Comparison of ENCODE assay signal across 8 cellular contexts in the genomic region with DNA sequence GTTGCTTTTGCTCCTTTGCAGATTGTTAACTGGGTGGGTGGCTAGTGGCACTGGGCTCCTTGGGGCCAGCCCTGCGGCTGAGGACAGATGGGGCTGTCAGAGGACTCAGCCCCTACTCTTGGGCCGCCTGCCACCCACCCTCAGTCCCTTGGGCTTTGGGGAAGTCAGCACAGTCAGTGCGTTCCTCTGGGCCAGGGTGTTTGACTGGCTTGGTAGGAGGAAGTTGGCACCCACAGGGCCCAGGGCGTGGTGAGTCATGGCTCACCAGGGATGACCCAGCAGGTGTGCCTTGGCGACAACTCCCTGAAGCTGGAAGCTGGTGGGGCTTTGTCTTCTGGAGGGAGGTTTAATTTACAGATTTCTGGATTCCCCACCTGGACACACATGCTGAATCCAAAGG. TPM values are rescaled to one million over a fixed set of nuclear protein-coding genes. Genes with fewer than 3 reads are reported as not detected.
DNase-seq lines count a peak whose midpoint lies in the region; ATAC-seq, FAIRE-seq and TF ChIP-seq lines count a peak whose summit lies in the region.

No MANE protein-coding gene starts in this region.

- H3K56ac ChIP-seq in mesendoderm (ENCODE audit: low read length), result no peak overlapping the region

- H3K23ac ChIP-seq in mesendoderm (ENCODE audit: low read length), result no peak overlapping the region

- H2BK15ac ChIP-seq in mesendoderm (replicated peaks; ENCODE audit: low read depth), result no peak overlapping the region

- no peak overlapping the region for H2AK5ac ChIP-seq in mesendoderm (ENCODE audit: low read length)

- H3K4me2 ChIP-seq in mesendoderm (ENCODE audit: low read length), result no peak overlapping the region

- TF ChIP-seq CTCF in chondrocyte (IDR thresholded peaks at IDR 0.05) (no peak), pancreas (IDR thresholded peaks at IDR 0.05) (no peak)

- H3K27ac ChIP-seq in pancreas, result no peak overlapping the region
- H3K27ac ChIP-seq in mesendoderm (ENCODE audit: low read depth, low read length), result no peak overlapping the region

- POLR2A ChIA-PET in HEK293T (lab: Yijun Ruan, JAX), result no interaction called here

- peaks cover 57% of the 10 kb centered on the region for H3K79me2 ChIP-seq in mesendoderm (ENCODE audit: control insufficient read depth, insufficient read depth, low read length)

- no peak for FAIRE-seq in pancreas (lab: Jason Lieb, UNC)

- WGBS in pancreas, 2 donors, result 72% methylated on average over 5 of the region's 5 CpGs
- no CpG with 5 or more reads among the region's 5 CpGs for WGBS in mesendoderm (ENCODE audit: extremely low coverage, insufficient coverage, low lambda C conversion rate)

- no peak overlapping the region for H3K4ac ChIP-seq in mesendoderm (ENCODE audit: low read depth, low read length)

- H3K79me1 ChIP-seq in mesendoderm (ENCODE audit: low read length), result peaks cover 37% of the 10 kb centered on the region

- H3K4me3 ChIP-seq in pancreas (no peak overlapping the region), mesendoderm (ENCODE audit: low read length) (no peak overlapping the region)

- no peak overlapping the region for H4K8ac ChIP-seq in mesendoderm (ENCODE audit: low read depth, low read length)

- H3K4me3 Mint-ChIP-seq in chondrocyte (ENCODE audit: unreplicated experiment), result no peak overlapping the region

- H3K9me3 ChIP-seq in pancreas, result no peaks in the 10 kb centered on the region

- intact Hi-C loops in pancreas (cut with DNase I), result no loop called here

- H2BK5ac ChIP-seq in mesendoderm (ENCODE audit: low read length), result no peak overlapping the region

- H3K27me3 ChIP-seq in pancreas, result no peaks in the 10 kb centered on the region
- no peaks in the 10 kb centered on the region for H3K27me3 ChIP-seq in mesendoderm (ENCODE audit: insufficient read depth, low read length, poor library complexity)

- H4K5ac ChIP-seq in mesendoderm (ENCODE audit: low read length), result no peak overlapping the region

- no peak overlapping the region for H3K9ac ChIP-seq in mesendoderm (ENCODE audit: low read length)

- no peaks in the 10 kb centered on the region for H3K27me3 Mint-ChIP-seq in chondrocyte (ENCODE audit: low read depth)

- H3K36me3 ChIP-seq in pancreas, result no peaks in the 10 kb centered on the region
- peaks cover 6% of the 10 kb centered on the region for H3K36me3 ChIP-seq in mesendoderm (ENCODE audit: control insufficient read depth, insufficient read depth, low read length)

- no peak overlapping the region for H2BK120ac ChIP-seq in mesendoderm (ENCODE audit: low read depth, low read length)

- DNase-seq in GDM1 (lab: John Stamatoyannopoulos, UW) (peak; percentile 32), Kasumi-1 (lab: John Stamatoyannopoulos, UW) (peak; percentile 3 to 6), chondrocyte (ENCODE audit: low spot score) (no peak), pancreas (peak; percentile 52 to 76 (median 72)), HEK293T (ENCODE audit: extremely low spot score) (no peak), mesendoderm (no peak), AG08396 (ENCODE audit: low spot score) (no peak)

- peak; percentile 77 to 92 (median 85) for ATAC-seq in pancreas
- no peak for ATAC-seq in GM18517 (IDR thresholded peaks at IDR 0.05; ENCODE audit: unreplicated experiment)

- peaks cover 8% of the 10 kb centered on the region for H3K36me3 Mint-ChIP-seq in chondrocyte (ENCODE audit: low read depth)

- peak overlapping the region; percentile 45 for H3K27ac Mint-ChIP-seq in chondrocyte (ENCODE audit: unreplicated experiment)

- peaks cover 45% of the 10 kb centered on the region for H3K4me1 Mint-ChIP-seq in chondrocyte (ENCODE audit: low read depth)

- CTCF ChIA-PET in HEK293T (lab: Yijun Ruan, JAX), result no interaction called here

- H3K18ac ChIP-seq in mesendoderm (ENCODE audit: low read length), result no peak overlapping the region

- H3K9me3 Mint-ChIP-seq in chondrocyte (ENCODE audit: low read depth), result no peaks in the 10 kb centered on the region

- peaks cover 0 to 9% (median 0%) of the 10 kb centered on the region in 3 donors for H3K4me1 ChIP-seq in pancreas
- no peaks in the 10 kb centered on the region for H3K4me1 ChIP-seq in mesendoderm (ENCODE audit: control insufficient read depth, low read depth, low read length)

TF ChIP-seq in HEK293T, 16 proteins besides CTCF, POLR2A, EP300 and RAD21:
- no peak for TF ChIP-seq NFRKB (IDR thresholded peaks at IDR 0.05)
- no peak for TF ChIP-seq CTBP1 (IDR thresholded peaks at IDR 0.05; ENCODE audit: borderline replicate concordance)
- no peak for TF ChIP-seq ELF4 (IDR thresholded peaks at IDR 0.05)
- TF ChIP-seq ZNF384 (IDR thresholded peaks at IDR 0.05), result no peak
- TF ChIP-seq FOXA1 (IDR thresholded peaks at IDR 0.05), result no peak
- no peak for TF ChIP-seq BHLHE40 (IDR thresholded peaks at IDR 0.05; ENCODE audit: borderline replicate concordance)
- no peak for TF ChIP-seq ARNT (IDR thresholded peaks at IDR 0.05)
- no peak for TF ChIP-seq HDGF (IDR thresholded peaks at IDR 0.05; ENCODE audit: borderline replicate concordance)
- TF ChIP-seq PKNOX1 (IDR thresholded peaks at IDR 0.05), result no peak
- no peak for TF ChIP-seq SP1 (IDR thresholded peaks at IDR 0.05)
- TF ChIP-seq FOXK2 (IDR thresholded peaks at IDR 0.05), result no peak
- no peak for TF ChIP-seq L3MBTL2 (conservative IDR thresholded peaks at IDR 0.05)
- no peak for TF ChIP-seq FOXM1 (IDR thresholded peaks at IDR 0.05; ENCODE audit: borderline replicate concordance)
- TF ChIP-seq SUZ12 (IDR thresholded peaks at IDR 0.05), result no peak
- no peak for TF ChIP-seq TARDBP (IDR thresholded peaks at IDR 0.05)
- TF ChIP-seq LEF1 (IDR thresholded peaks at IDR 0.05; ENCODE audit: borderline replicate concordance), result no peak

RNA-seq across cellular contexts. Expression of gene HAPSTR1, which starts 32.4 kb away (rescaled TPM):
- total RNA-seq in chondrocyte (82.5 to 84.3 TPM (median 83.0 TPM) in 3 replicates), pancreas (10 to 100 TPM; 17.1 to 35.5 (median 23.6) TPM)
- polyA plus RNA-seq in pancreas, result 10 to 100 TPM in 1 of 2 donors, 1 to 10 TPM in 1; 6.0 to 10.9 TPM
- polyA plus RNA-seq in mesendoderm (2013, experiment 1 of 2), result 32.0 TPM
- 30.7 TPM for polyA plus RNA-seq in mesendoderm (2013, experiment 2 of 2)

Comparison
In these comparisons a context has a peak if more than half of its experiments do, and no peak if none do; other contexts are left out.
1. DNase-seq: peak in GDM1 (single experiment), Kasumi-1 (2 of 2) and pancreas (6 of 6); none in chondrocyte (single experiment), HEK293T (single experiment), mesendoderm (single experiment) and AG08396 (single experiment).